In the genomic region with DNA sequence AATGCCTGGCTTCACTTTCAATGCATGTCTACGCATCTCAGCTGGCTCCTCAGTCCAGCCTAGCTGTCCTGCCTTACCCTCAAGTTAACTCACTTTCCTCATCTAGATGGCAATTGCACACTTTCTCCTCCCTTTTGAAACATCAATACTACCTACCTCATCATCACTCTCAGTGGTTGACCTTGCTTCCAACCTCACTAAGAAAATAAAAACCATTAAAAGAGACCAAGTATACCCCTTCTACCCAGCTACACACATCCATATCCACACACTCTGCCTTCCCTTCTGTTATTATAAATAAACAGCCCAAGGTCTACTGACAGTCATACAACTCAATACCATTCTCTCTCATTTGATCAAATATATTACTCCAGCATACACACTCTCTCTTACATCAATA, we compare ENCODE assay signal across 1 cellular context.
TF ChIP-seq lines count a peak whose summit lies in the region.

No MANE protein-coding gene starts in this region.

TF ChIP-seq in IMR-90, 13 proteins besides CTCF, POLR2A, EP300 and RAD21:
- no peak for TF ChIP-seq CHD1 (IDR thresholded peaks at IDR 0.05; ENCODE audit: low read depth, low read length)
- no peak for TF ChIP-seq RFX5 (IDR thresholded peaks at IDR 0.05; ENCODE audit: low read depth, low read length)
- TF ChIP-seq CEBPB (IDR thresholded peaks at IDR 0.05; ENCODE audit: low read depth, low read length) = no peak
- no peak for TF ChIP-seq SMC3 (IDR thresholded peaks at IDR 0.05; ENCODE audit: low read depth, low read length)
- no peak for TF ChIP-seq MXI1 (IDR thresholded peaks at IDR 0.05; ENCODE audit: borderline replicate concordance, low read depth, low read length)
- no peak for TF ChIP-seq FOS (IDR thresholded peaks at IDR 0.05; ENCODE audit: low read depth, low read length)
- no peak for TF ChIP-seq RCOR1 (IDR thresholded peaks at IDR 0.05; ENCODE audit: insufficient replicate concordance, low read length)
- TF ChIP-seq, protein P1, sequence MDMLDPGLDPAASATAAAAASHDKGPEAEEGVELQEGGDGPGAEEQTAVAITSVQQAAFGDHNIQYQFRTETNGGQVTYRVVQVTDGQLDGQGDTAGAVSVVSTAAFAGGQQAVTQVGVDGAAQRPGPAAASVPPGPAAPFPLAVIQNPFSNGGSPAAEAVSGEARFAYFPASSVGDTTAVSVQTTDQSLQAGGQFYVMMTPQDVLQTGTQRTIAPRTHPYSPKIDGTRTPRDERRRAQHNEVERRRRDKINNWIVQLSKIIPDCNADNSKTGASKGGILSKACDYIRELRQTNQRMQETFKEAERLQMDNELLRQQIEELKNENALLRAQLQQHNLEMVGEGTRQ (IDR thresholded peaks at IDR 0.05; ENCODE audit: low read depth, low read length) = no peak
- TF ChIP-seq NFE2L2 (IDR thresholded peaks at IDR 0.05; ENCODE audit: low read depth, low read length) = no peak
- TF ChIP-seq MAZ (IDR thresholded peaks at IDR 0.05; ENCODE audit: borderline replicate concordance, low read depth, low read length) = no peak
- TF ChIP-seq MAFK (IDR thresholded peaks at IDR 0.05; ENCODE audit: low read depth, low read length) = no peak
- no peak for TF ChIP-seq BHLHE40 (IDR thresholded peaks at IDR 0.05; ENCODE audit: low read depth, low read length)
- TF ChIP-seq ELK1 (IDR thresholded peaks at IDR 0.05; ENCODE audit: borderline replicate concordance, low read depth, low read length) = no peak
